ENCODE assay signal across 8 cellular contexts in the genomic region with DNA sequence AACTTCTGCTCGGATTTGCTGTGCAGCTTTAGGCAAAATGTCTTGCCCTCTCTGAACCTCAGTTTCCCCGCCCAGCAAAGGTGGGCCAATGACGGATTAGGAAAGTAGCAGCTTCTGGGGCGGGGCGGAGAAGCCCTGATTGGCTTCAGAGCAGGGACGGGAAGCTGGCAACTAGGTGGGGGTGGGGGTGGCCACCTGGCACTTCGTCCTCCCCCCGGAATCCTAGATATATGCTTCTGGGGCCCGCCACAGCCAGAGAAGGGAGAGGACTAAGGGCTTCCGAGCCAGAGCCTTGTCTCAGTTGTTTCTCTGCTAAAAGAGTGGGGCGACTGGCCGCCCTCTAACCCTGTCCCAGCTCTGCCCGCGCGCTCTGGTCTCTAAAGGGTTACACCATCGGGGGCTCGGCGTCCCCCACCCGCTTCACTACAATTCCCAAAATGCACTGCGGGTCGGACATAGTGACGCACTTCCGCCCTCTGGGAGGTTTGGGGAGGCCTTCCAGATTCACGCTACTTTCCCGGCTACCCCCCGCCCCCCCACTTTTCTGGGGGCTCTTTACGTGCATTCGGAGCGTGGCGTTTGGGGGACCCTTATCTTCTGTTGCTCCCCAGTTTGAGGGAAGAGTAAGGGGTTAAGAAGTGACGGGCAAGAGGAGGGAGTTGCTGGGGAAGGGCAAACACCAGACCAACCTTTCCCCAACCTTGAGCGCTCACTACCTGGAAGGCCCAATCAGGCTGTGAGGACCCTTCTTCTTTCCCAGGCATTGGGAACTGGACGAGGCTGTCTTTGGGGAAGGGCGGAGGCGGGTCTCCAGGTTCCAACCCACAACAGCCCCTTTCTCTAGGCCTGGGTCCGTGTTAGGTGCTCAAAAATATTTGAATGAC. TPM values are rescaled to one million over a fixed set of nuclear protein-coding genes. Genes with fewer than 3 reads are reported as not detected.
A peak's percentile ranks its signal among the peaks of the same experiment; 100 is the strongest.
DNase-seq lines count a peak whose midpoint lies in the region; ATAC-seq and TF ChIP-seq lines count a peak whose summit lies in the region.

No MANE protein-coding gene starts in this region.

- H3K27ac ChIP-seq in thoracic aorta, result peak overlapping the region; percentile 83 to 85

- peak overlapping the region; percentile 93 for H3K4me3 ChIP-seq in thoracic aorta

- H3K27ac Mint-ChIP-seq in activated naive CD8-positive, alpha-beta T cell treated with anti-CD3 and anti-CD28 coated beads for 36 hours, result peak overlapping the region; percentile 93
- peak overlapping the region; percentile 98 for H3K27ac Mint-ChIP-seq in osteocyte (ENCODE audit: unreplicated experiment)

- H3K27me3 Mint-ChIP-seq in activated naive CD8-positive, alpha-beta T cell treated with anti-CD3 and anti-CD28 coated beads for 36 hours, result no peaks in the 10 kb centered on the region
- no peaks in the 10 kb centered on the region for H3K27me3 Mint-ChIP-seq in osteocyte (ENCODE audit: unreplicated experiment)

- H3K36me3 ChIP-seq in thoracic aorta, result peaks cover 10% of the 10 kb centered on the region

- no peaks in the 10 kb centered on the region for H3K9me3 ChIP-seq in thoracic aorta

- ATAC-seq in HG02588 (IDR thresholded peaks at IDR 0.05; ENCODE audit: unreplicated experiment), result peak; percentile 58
- peak; percentile 58 for ATAC-seq in thoracic aorta (ENCODE audit: insufficient number of reproducible peaks, low FRiP score, low read depth)

- DNase-seq in GM04503 (ENCODE audit: low read depth), result peak; percentile 73
- peak; percentile 89 for DNase-seq in NCI-H1105 treated with DMSO at 0.1 percent for 48 hours (lab: John Stamatoyannopoulos, UW)
- peak; percentile 43 for DNase-seq in SKM-1 (lab: John Stamatoyannopoulos, UW; ENCODE audit: unreplicated experiment)
- peak; percentile 89 for DNase-seq in activated naive CD8-positive, alpha-beta T cell treated with anti-CD3 and anti-CD28 coated beads for 36 hours
- DNase-seq in head of caudate nucleus, result peak; percentile 81 to 97 (median 92)
- peak; percentile 95 for DNase-seq in osteocyte (ENCODE audit: extremely low spot score, unreplicated experiment)
- DNase-seq in thoracic aorta (ENCODE audit: low spot score), result peak; percentile 73

- peaks cover 3% of the 10 kb centered on the region for H3K36me3 Mint-ChIP-seq in activated naive CD8-positive, alpha-beta T cell treated with anti-CD3 and anti-CD28 coated beads for 36 hours
- peaks cover 6% of the 10 kb centered on the region for H3K36me3 Mint-ChIP-seq in osteocyte (ENCODE audit: unreplicated experiment)

- no peaks in the 10 kb centered on the region for H3K9me3 Mint-ChIP-seq in activated naive CD8-positive, alpha-beta T cell treated with anti-CD3 and anti-CD28 coated beads for 36 hours
- no peaks in the 10 kb centered on the region for H3K9me3 Mint-ChIP-seq in osteocyte (ENCODE audit: unreplicated experiment)

- H3K27me3 ChIP-seq in thoracic aorta (replicated peaks; ENCODE audit: insufficient read depth), result no peaks in the 10 kb centered on the region

- H3K4me1 Mint-ChIP-seq in activated naive CD8-positive, alpha-beta T cell treated with anti-CD3 and anti-CD28 coated beads for 36 hours, result peaks cover 15% of the 10 kb centered on the region
- H3K4me1 Mint-ChIP-seq in osteocyte (ENCODE audit: unreplicated experiment), result peaks cover 22% of the 10 kb centered on the region

- H3K4me1 ChIP-seq in thoracic aorta (ENCODE audit: control insufficient read depth in 1 of 2, low read depth in 2 of 2), result peaks cover 27 to 37% of the 10 kb centered on the region in 2 donors

- intact Hi-C loops in head of caudate nucleus (cut with DNase I), result loop anchor here (1.0 to 10.0 kb wide), 3 partner anchors 16 to 128 kb away; partner anchors contain the start of genes MYPOP and SYMPK

- peak overlapping the region; percentile 91 for H3K4me3 Mint-ChIP-seq in activated naive CD8-positive, alpha-beta T cell treated with anti-CD3 and anti-CD28 coated beads for 36 hours
- H3K4me3 Mint-ChIP-seq in osteocyte (ENCODE audit: unreplicated experiment), result peak overlapping the region; percentile 96

- TF ChIP-seq CTCF in osteocyte (IDR thresholded peaks at IDR 0.05), result no peak
- no peak for TF ChIP-seq CTCF in thoracic aorta (IDR thresholded peaks at IDR 0.05)

RNA-seq across cellular contexts. Expression of gene IRF2BP1, which starts 0.7 kb away (rescaled TPM):
- 10 to 100 TPM; 18.5 to 19.5 TPM for total RNA-seq in activated naive CD8-positive, alpha-beta T cell treated with anti-CD3 and anti-CD28 coated beads for 36 hours
- total RNA-seq in osteocyte (29.4 and 30.9 TPM in 2 replicates), thoracic aorta (10 to 100 TPM; 25.0 to 25.5 TPM)

RNA-seq across cellular contexts. Expression of gene MYPOP, which starts 15.7 kb away (rescaled TPM):
- total RNA-seq in activated naive CD8-positive, alpha-beta T cell treated with anti-CD3 and anti-CD28 coated beads for 36 hours, result 1 to 10 TPM; 3.9 TPM
- total RNA-seq in osteocyte (9.9 and 10.4 TPM in 2 replicates), thoracic aorta (1 to 10 TPM; 6.1 to 8.8 TPM)

RNA-seq across cellular contexts. Expression of gene FOXA3, which starts 22.5 kb away (rescaled TPM):
- total RNA-seq in activated naive CD8-positive, alpha-beta T cell treated with anti-CD3 and anti-CD28 coated beads for 36 hours, result under 1 TPM; 0.28 to 0.39 TPM
- total RNA-seq in osteocyte, result not detected in 2 replicates
- not detected for total RNA-seq in thoracic aorta

RNA-seq across cellular contexts. Expression of gene SYMPK, which starts 23.7 kb away (rescaled TPM):
- total RNA-seq in activated naive CD8-positive, alpha-beta T cell treated with anti-CD3 and anti-CD28 coated beads for 36 hours, result 100 to 1,000 TPM; 104 to 109 TPM
- 67.2 and 72.1 TPM in 2 replicates for total RNA-seq in osteocyte
- 10 to 100 TPM; 48.8 to 84.7 TPM for total RNA-seq in thoracic aorta

RNA-seq across cellular contexts. Expression of gene NANOS2, which starts 27.9 kb away (rescaled TPM):
- total RNA-seq in activated naive CD8-positive, alpha-beta T cell treated with anti-CD3 and anti-CD28 coated beads for 36 hours, result not detected
- not detected in 2 replicates for total RNA-seq in osteocyte
- total RNA-seq in thoracic aorta, result not detected

Comparison
In these comparisons a context has a peak if more than half of its experiments do, and no peak if none do; other contexts are left out.
1. Peak in every context shown above with its lines: DNase-seq, ATAC-seq, H3K4me3 ChIP-seq and H3K27ac ChIP-seq.
2. DNase-seq: peak in every context shown above with its lines; median percentile 95 in osteocyte; 92 in head of caudate nucleus; 89 in NCI-H1105 treated with DMSO at 0.1 percent for 48 hours; 89 in activated naive CD8-positive, alpha-beta T cell treated with anti-CD3 and anti-CD28 coated beads for 36 hours; 73 in GM04503; 73 in thoracic aorta; 43 in SKM-1.